Comparison of ENCODE assay signal across 13 cellular contexts in genomic region chr1:164706596-164706995, GRCh38.
DNase-seq lines count a peak whose midpoint lies in the region; ATAC-seq and TF ChIP-seq lines count a peak whose summit lies in the region.
"Had no signal": no experiment of that assay in that cellular context is flagged by ENCODE, and none has a peak within 500 bp of the region (broad histone marks: within the 10 kb centered on the region; RNA-seq: fewer than 3 reads in every experiment).

No MANE protein-coding gene starts in this region.

- POLR2A ChIA-PET in HEK293 (lab: Yijun Ruan, JAX) (interaction anchor here (1.0 kb wide), 1 partner anchor 148 kb away, joined by 5 read pairs; the partner anchor contains the start of gene PBX1), MCF 10A (lab: Yijun Ruan, JAX) (interaction anchor here (0.6 to 2.7 kb wide), 10 partner anchors 14 to 202 kb away, joined by 3 to 13 read pairs (median 4); partner anchors contain the start of gene PBX1)
- POLR2A ChIA-PET in CD8-positive, alpha-beta memory T cell (lab: Charles Lee), result no interaction called here

- H3K9me3 ChIP-seq in HEK293 (ENCODE audit: control insufficient read depth, insufficient read depth, low read depth, low read length) (no peaks in the 10 kb centered on the region), lower lobe of right lung (no peaks in the 10 kb centered on the region), stomach smooth muscle (ENCODE audit: control insufficient read depth in 2 of 2, low read length in 2 of 2) (no peaks in the 10 kb centered on the region)
- H3K9me3 ChIP-seq in CD8-positive, alpha-beta memory T cell (ENCODE audit: low read length), result no peaks in the 10 kb centered on the region

- no peak for TF ChIP-seq CTCF in HEK293 (tag by site-specific recombination; IDR thresholded peaks at IDR 0.05)
- no peak for TF ChIP-seq CTCF in MCF 10A (IDR thresholded peaks at IDR 0.05; ENCODE audit: unreplicated experiment)
- no peak for TF ChIP-seq CTCF in lower lobe of right lung (IDR thresholded peaks at IDR 0.05)
- no peak for TF ChIP-seq CTCF in coronary artery (IDR thresholded peaks at IDR 0.05)

- H3K4me1 ChIP-seq in HEK293 (ENCODE audit: control insufficient read depth, insufficient read depth, low read length), result peaks cover 6% of the 10 kb centered on the region; the same call in 1 of the 2 replicates
- peaks cover 49% of the 10 kb centered on the region for H3K4me1 ChIP-seq in lower lobe of right lung
- peaks cover 37% of the 10 kb centered on the region for H3K4me1 ChIP-seq in stomach smooth muscle (ENCODE audit: control insufficient read depth, insufficient read depth, low read length)
- no peaks in the 10 kb centered on the region for H3K4me1 ChIP-seq in CD8-positive, alpha-beta memory T cell (ENCODE audit: insufficient read depth, low read length)

- BruUV-seq in MCF 10A (replicated peaks; lab: Mats Ljungman, UMichigan), result no TSS peak

- CTCF ChIA-PET in HEK293 (lab: Yijun Ruan, JAX), result interaction anchor here (0.5 to 1.7 kb wide), 2 partner anchors 79 to 365 kb away, joined by 4 read pairs; no protein-coding TSS in a partner anchor
- CTCF ChIA-PET in MCF 10A (lab: Yijun Ruan, JAX), result interaction anchor here (0.6 to 1.8 kb wide), 14 partner anchors 8 to 88 kb away, joined by 3 to 6 read pairs (median 4); no protein-coding TSS in a partner anchor
- CTCF ChIA-PET in CD8-positive, alpha-beta memory T cell (lab: Charles Lee), result no interaction called here

- intact Hi-C loops in MCF 10A (cut with micrococcal nuclease), result loop anchor here (5.0 kb wide), 3 partner anchors 66 to 144 kb away; no protein-coding TSS in a partner anchor
- intact Hi-C loops in lower lobe of right lung (cut with DNase I), result no loop called here

- H3K9ac ChIP-seq in stomach smooth muscle (ENCODE audit: low read length in 2 of 2), result peak overlapping the region in 1 of 2 donors; percentile 1

- no peak for DNase-seq in MCF 10A (ENCODE audit: unreplicated experiment)
- DNase-seq in lower lobe of right lung, result no peak
- no peak for DNase-seq in CD8-positive, alpha-beta memory T cell
- DNase-seq in mucosa of gallbladder (ENCODE audit: low spot score), result no peak
- no peak for DNase-seq in coronary artery (ENCODE audit: low spot score)
- DNase-seq: activated T-cell treated with anti-CD3 and anti-CD28 coated beads, Interleukin-2, amount 50 U/mL, for 4 hours; CD4-positive, alpha-beta T cell; NCI-H1105 treated with DMSO at 0.1 percent for 48 hours had no signal

- no peaks in the 10 kb centered on the region for H3K36me3 Mint-ChIP-seq in MCF 10A (ENCODE audit: insufficient read depth, unreplicated experiment)
- H3K36me3 Mint-ChIP-seq in CD8-positive, alpha-beta memory T cell, result no peaks in the 10 kb centered on the region

- no peak overlapping the region for H3K27ac ChIP-seq in HEK293 (ENCODE audit: extremely low read depth, low read depth, low read length)
- peak overlapping the region; percentile 10 for H3K27ac ChIP-seq in lower lobe of right lung
- H3K27ac ChIP-seq in stomach smooth muscle (ENCODE audit: low read length), result peak overlapping the region; percentile 49
- no peak overlapping the region for H3K27ac ChIP-seq in CD8-positive, alpha-beta memory T cell (ENCODE audit: low read depth, low read length)
- H3K27ac ChIP-seq in coronary artery, result peak overlapping the region in 1 of 2 donors; percentile 26

- H3K36me3 ChIP-seq in HEK293 (ENCODE audit: control insufficient read depth in 2 of 2, insufficient read depth in 1 of 2, low read length in 2 of 2) (no peaks in the 10 kb centered on the region), lower lobe of right lung (no peaks in the 10 kb centered on the region), stomach smooth muscle (ENCODE audit: control insufficient read depth in 2 of 2, insufficient read depth in 2 of 2, low read length in 2 of 2) (no peaks in the 10 kb centered on the region)
- no peaks in the 10 kb centered on the region for H3K36me3 ChIP-seq in CD8-positive, alpha-beta memory T cell (ENCODE audit: insufficient read depth, low read length)

- ATAC-seq in lower lobe of right lung, result peak; percentile 63 to 75
- ATAC-seq in HG03097 (IDR thresholded peaks at IDR 0.05; ENCODE audit: low FRiP score, unreplicated experiment), result no peak
- ATAC-seq: activated T-cell treated with anti-CD3 and anti-CD28 coated beads, Interleukin-2, amount 50 U/mL, for 4 hours; left lobe of liver had no signal

- H3K4me1 Mint-ChIP-seq in MCF 10A (ENCODE audit: insufficient read depth, unreplicated experiment), result peaks cover 28% of the 10 kb centered on the region
- no peaks in the 10 kb centered on the region for H3K4me1 Mint-ChIP-seq in CD8-positive, alpha-beta memory T cell
- H3K4me1 Mint-ChIP-seq: central memory CD8-positive, alpha-beta T cell had no signal

- H3K27me3 ChIP-seq in lower lobe of right lung (ENCODE audit: low read depth) (no peaks in the 10 kb centered on the region), stomach smooth muscle (ENCODE audit: control insufficient read depth in 1 of 2, insufficient read depth in 2 of 2, low read length in 2 of 2) (no peaks in the 10 kb centered on the region)
- no peaks in the 10 kb centered on the region for H3K27me3 ChIP-seq in CD8-positive, alpha-beta memory T cell (ENCODE audit: insufficient read depth, low read length, poor library complexity, severe bottlenecking)

- H3K4me3 Mint-ChIP-seq in MCF 10A (ENCODE audit: unreplicated experiment), result no peak overlapping the region
- no peak overlapping the region for H3K4me3 Mint-ChIP-seq in CD8-positive, alpha-beta memory T cell
- H3K4me3 Mint-ChIP-seq: activated T-cell treated with anti-CD3 and anti-CD28 coated beads, Interleukin-2, amount 50 U/mL, for 4 hours; CD4-positive, alpha-beta T cell; central memory CD8-positive, alpha-beta T cell had no signal

- H3K27me3 Mint-ChIP-seq in MCF 10A (ENCODE audit: insufficient read depth, unreplicated experiment), result no peaks in the 10 kb centered on the region
- peaks cover 0 to 1% of the 10 kb centered on the region in 2 donors for H3K27me3 Mint-ChIP-seq in CD8-positive, alpha-beta memory T cell
- H3K27me3 Mint-ChIP-seq: CD4-positive, alpha-beta T cell; central memory CD8-positive, alpha-beta T cell had no signal

- peak overlapping the region; percentile 70 for H3K27ac Mint-ChIP-seq in MCF 10A (ENCODE audit: low read depth, unreplicated experiment)
- H3K27ac Mint-ChIP-seq in CD8-positive, alpha-beta memory T cell, result no peak overlapping the region
- H3K27ac Mint-ChIP-seq: CD4-positive, alpha-beta T cell had no signal

- H3K9me3 Mint-ChIP-seq in MCF 10A (ENCODE audit: unreplicated experiment), result no peaks in the 10 kb centered on the region
- peaks cover 0 to 8% (median 3%) of the 10 kb centered on the region in 5 donors for H3K9me3 Mint-ChIP-seq in CD8-positive, alpha-beta memory T cell
- H3K9me3 Mint-ChIP-seq: activated T-cell treated with anti-CD3 and anti-CD28 coated beads, Interleukin-2, amount 50 U/mL, for 4 hours; CD4-positive, alpha-beta T cell; central memory CD8-positive, alpha-beta T cell had no signal

- H3K4me3 ChIP-seq in HEK293 (ENCODE audit: low read depth, low read length) (no peak overlapping the region), lower lobe of right lung (no peak overlapping the region), stomach smooth muscle (ENCODE audit: low read length in 2 of 2) (peak overlapping the region in 1 of 2 donors; percentile 9), coronary artery (no peak overlapping the region)
- no peak overlapping the region for H3K4me3 ChIP-seq in CD8-positive, alpha-beta memory T cell (ENCODE audit: low read length)

TF ChIP-seq in HEK293, 187 proteins besides CTCF, POLR2A, EP300 and RAD21:
- TF ChIP-seq KLF9 (tag by site-specific recombination; IDR thresholded peaks at IDR 0.05; ENCODE audit: low read depth) (no peak), SP7 (tag by site-specific recombination; IDR thresholded peaks at IDR 0.05) (0 out of 2 replicates have a peak, but pooled peaks have one; percentile 11)

Comparison
In these comparisons a context has a peak if more than half of its experiments do, and no peak if none do; other contexts are left out.
1. H3K27ac ChIP-seq: peak in lower lobe of right lung (single experiment) and stomach smooth muscle (single experiment); none in HEK293 (single experiment) and CD8-positive, alpha-beta memory T cell (single experiment).